ENCODE assay signal across 15 cellular contexts in genomic region chr14:103870891-103871595, GRCh38. TPM values are rescaled to one million over a fixed set of nuclear protein-coding genes. Genes with fewer than 3 reads are reported as not detected.
DNase-seq lines count a peak whose midpoint lies in the region; ATAC-seq, FAIRE-seq and TF ChIP-seq lines count a peak whose summit lies in the region.
"Had no signal": no experiment of that assay in that cellular context is flagged by ENCODE, and none has a peak within 500 bp of the region (broad histone marks: within the 10 kb centered on the region; RNA-seq: fewer than 3 reads in every experiment).

No MANE protein-coding gene starts in this region.

- H3K27ac ChIP-seq in HepG2 (ENCODE audit: extremely low read length, insufficient read depth, low read length) (no peak overlapping the region), Karpas-422 (ENCODE audit: low read length) (no peak overlapping the region)

- H3K9me3 ChIP-seq in HepG2 (ENCODE audit: low read length) (no peaks in the 10 kb centered on the region), Karpas-422 (ENCODE audit: low read length) (no peaks in the 10 kb centered on the region), MG63 (no peaks in the 10 kb centered on the region)

- H3K27me3 Mint-ChIP-seq in natural killer cell (ENCODE audit: low read depth in 2 of 2), result peaks cover 0 to 3% of the 10 kb centered on the region in 2 donors
- peaks cover 0 to 5% of the 10 kb centered on the region in 2 donors for H3K27me3 Mint-ChIP-seq in natural killer cell treated with Interleukin-12 subunit alpha and Interleukin-12 subunit beta and Interleukin-15 and Interleukin-18, amount 100 ng/mL, for 72 hours
- no peaks in the 10 kb centered on the region for H3K27me3 Mint-ChIP-seq in activated T-helper 1 cell treated with anti-CD3 and anti-CD28 coated beads, Interleukin-12 subunit alpha, Interleukin-12 subunit beta, Interleukin-2, Interleukin-4 antibody, amounts not matched to agents 30 ng/mL and 10 ng/mL and 1 ng/mL, durations not matched to agents 14 hours and 24 hours and 36 hours (ENCODE audit: insufficient read depth)

- TF ChIP-seq CTCF in natural killer cell (IDR thresholded peaks at IDR 0.05) (no peak), HepG2 (CRISPR knock-in tag; IDR thresholded peaks at IDR 0.05) (no peak)

- no peak overlapping the region for H3K27ac Mint-ChIP-seq in natural killer cell
- H3K27ac Mint-ChIP-seq in natural killer cell treated with Interleukin-12 subunit alpha and Interleukin-12 subunit beta and Interleukin-15 and Interleukin-18, amount 100 ng/mL, for 72 hours, result no peak overlapping the region
- H3K27ac Mint-ChIP-seq in activated T-helper 1 cell treated with anti-CD3 and anti-CD28 coated beads, Interleukin-12 subunit alpha, Interleukin-12 subunit beta, Interleukin-2, Interleukin-4 antibody, amounts not matched to agents 30 ng/mL and 10 ng/mL and 1 ng/mL, durations not matched to agents 14 hours and 24 hours and 36 hours, result no peak overlapping the region

- TF ChIP-seq EP300 in HepG2 (IDR thresholded peaks at IDR 0.05; ENCODE audit: low read depth in 2 of 2, low read length in 2 of 2) (no peak), HepG2 (CRISPR knock-in tag; IDR thresholded peaks at IDR 0.05; ENCODE audit: borderline replicate concordance) (no peak)

- intact Hi-C loops in natural killer cell (cut with micrococcal nuclease), result no loop called here
- intact Hi-C loops in activated T-helper 1 cell treated with anti-CD3 and anti-CD28 coated beads, Interleukin-12 subunit alpha, Interleukin-12 subunit beta, Interleukin-2, Interleukin-4 antibody, amounts not matched to agents 30 ng/mL and 10 ng/mL and 1 ng/mL, durations not matched to agents 14 hours and 24 hours and 36 hours (cut with micrococcal nuclease), result no loop called here
- intact Hi-C loops in HepG2 (cut with micrococcal nuclease; ENCODE audit: unreplicated experiment), result loop anchor here (1.0 kb wide), 1 partner anchor 20 kb away; no protein-coding TSS in a partner anchor

- H3K4me3 ChIP-seq in HepG2 (replicated peaks in 1 of 3; ENCODE audit: insufficient read depth in 1 of 3, low read depth in 2 of 3, low read length in 3 of 3) (no peak overlapping the region), Karpas-422 (ENCODE audit: low read length) (no peak overlapping the region), MG63 (no peak overlapping the region)

- no peaks in the 10 kb centered on the region for H3K36me3 Mint-ChIP-seq in natural killer cell
- H3K36me3 Mint-ChIP-seq in natural killer cell treated with Interleukin-12 subunit alpha and Interleukin-12 subunit beta and Interleukin-15 and Interleukin-18, amount 100 ng/mL, for 72 hours, result no peaks in the 10 kb centered on the region
- H3K36me3 Mint-ChIP-seq in activated T-helper 1 cell treated with anti-CD3 and anti-CD28 coated beads, Interleukin-12 subunit alpha, Interleukin-12 subunit beta, Interleukin-2, Interleukin-4 antibody, amounts not matched to agents 30 ng/mL and 10 ng/mL and 1 ng/mL, durations not matched to agents 14 hours and 24 hours and 36 hours (ENCODE audit: low read depth), result no peaks in the 10 kb centered on the region

- no peaks in the 10 kb centered on the region for H3K27me3 ChIP-seq in HepG2 (ENCODE audit: control insufficient read depth in 1 of 2, insufficient read depth in 2 of 2, low read length in 2 of 2)
- no peaks in the 10 kb centered on the region for H3K27me3 ChIP-seq in Karpas-422 (ENCODE audit: low read length)
- H3K27me3 ChIP-seq in MG63, result no peaks in the 10 kb centered on the region

- FAIRE-seq in HepG2 (lab: Jason Lieb, UNC), result no peak

- H3K79me2 ChIP-seq in HepG2 (ENCODE audit: insufficient read depth, low read length) (no peaks in the 10 kb centered on the region), Karpas-422 (ENCODE audit: low read length) (no peaks in the 10 kb centered on the region)

- BruUV-seq in HepG2 (replicated peaks; lab: Mats Ljungman, UMichigan), result no TSS peak

- TF ChIP-seq POLR2A in HepG2 (IDR thresholded peaks at IDR 0.05; ENCODE audit: insufficient read depth in 1 of 2, low read depth in 2 of 2, low read length in 2 of 2), result no peak

- H3K4me3 Mint-ChIP-seq in natural killer cell, result peak overlapping the region; percentile 75
- no peak overlapping the region for H3K4me3 Mint-ChIP-seq in natural killer cell treated with Interleukin-12 subunit alpha and Interleukin-12 subunit beta and Interleukin-15 and Interleukin-18, amount 100 ng/mL, for 72 hours
- peak overlapping the region; percentile 45 for H3K4me3 Mint-ChIP-seq in activated T-helper 1 cell treated with anti-CD3 and anti-CD28 coated beads, Interleukin-12 subunit alpha, Interleukin-12 subunit beta, Interleukin-2, Interleukin-4 antibody, amounts not matched to agents 30 ng/mL and 10 ng/mL and 1 ng/mL, durations not matched to agents 14 hours and 24 hours and 36 hours

- peaks cover 5 to 17% of the 10 kb centered on the region in 2 donors for H3K4me1 Mint-ChIP-seq in natural killer cell
- peaks cover 5 to 8% of the 10 kb centered on the region in 2 donors for H3K4me1 Mint-ChIP-seq in natural killer cell treated with Interleukin-12 subunit alpha and Interleukin-12 subunit beta and Interleukin-15 and Interleukin-18, amount 100 ng/mL, for 72 hours (ENCODE audit: low read depth in 2 of 2)
- H3K4me1 Mint-ChIP-seq in activated T-helper 1 cell treated with anti-CD3 and anti-CD28 coated beads, Interleukin-12 subunit alpha, Interleukin-12 subunit beta, Interleukin-2, Interleukin-4 antibody, amounts not matched to agents 30 ng/mL and 10 ng/mL and 1 ng/mL, durations not matched to agents 14 hours and 24 hours and 36 hours (ENCODE audit: low read depth), result peaks cover 5% of the 10 kb centered on the region

- DNase-seq in natural killer cell, result no peak
- no peak for DNase-seq in natural killer cell treated with Interleukin-12 subunit alpha and Interleukin-12 subunit beta and Interleukin-15 and Interleukin-18, amount 100 ng/mL, for 72 hours (ENCODE audit: low spot score)
- DNase-seq in activated T-helper 1 cell treated with anti-CD3 and anti-CD28 coated beads, Interleukin-12 subunit alpha, Interleukin-12 subunit beta, Interleukin-2, Interleukin-4 antibody, amounts not matched to agents 30 ng/mL and 10 ng/mL and 1 ng/mL, durations not matched to agents 14 hours and 24 hours and 36 hours (ENCODE audit: low spot score), result no peak
- DNase-seq in HepG2 (ENCODE audit: low spot score), result no peak
- no peak for DNase-seq in Karpas-422
- DNase-seq in MG63, result no peak
- DNase-seq in SHP77 treated with DMSO at 0.1 percent for 48 hours (lab: John Stamatoyannopoulos, UW), result no peak
- no peak for DNase-seq in SKM-1 (lab: John Stamatoyannopoulos, UW; ENCODE audit: unreplicated experiment)
- DNase-seq: AML-193, amygdala, cortex of kidney, DMS79 treated with DMSO at 0.1 percent for 48 hours, NCI-H1092 treated with DMSO at 0.1 percent for 48 hours, NCI-H446 had no signal

- POLR2A ChIA-PET in HepG2 (lab: Yijun Ruan, JAX), result interaction anchor here (1.0 to 6.2 kb wide), 3 partner anchors 9 to 16 kb away, joined by 3 to 84 read pairs (median 3); no protein-coding TSS in a partner anchor

- CTCF ChIA-PET in HepG2 (lab: Yijun Ruan, JAX; ENCODE audit: low intra/inter-chr PET ratio, low total read pairs), result no interaction called here

- no peak for ATAC-seq in natural killer cell
- ATAC-seq in natural killer cell treated with Interleukin-12 subunit alpha and Interleukin-12 subunit beta and Interleukin-15 and Interleukin-18, amount 100 ng/mL, for 72 hours, result no peak
- ATAC-seq in HepG2, result no peak; the same call in 2 of the 3 replicates

- H3K4me2 ChIP-seq in HepG2 (ENCODE audit: low read depth, low read length) (peak overlapping the region; percentile 24; the same call in 1 of the 2 replicates), Karpas-422 (ENCODE audit: low read depth, low read length, poor library complexity, severe bottlenecking) (no peak overlapping the region)

- H3K4me1 ChIP-seq in HepG2 (ENCODE audit: insufficient read depth, low read length) (peaks cover 59% of the 10 kb centered on the region), Karpas-422 (ENCODE audit: low read length) (no peaks in the 10 kb centered on the region)

- H3K9me2 ChIP-seq in Karpas-422 (replicated peaks; ENCODE audit: insufficient read depth, low read length), result no peaks in the 10 kb centered on the region

- H3K9ac ChIP-seq in HepG2 (ENCODE audit: insufficient read depth, low read depth, low read length), result no peak overlapping the region
- no peak overlapping the region for H3K9ac ChIP-seq in Karpas-422 (ENCODE audit: low read length)

- H2AFZ ChIP-seq in HepG2 (ENCODE audit: low read length) (no peak overlapping the region), Karpas-422 (ENCODE audit: low read length) (no peak overlapping the region)

- in situ Hi-C loops in HepG2 (cut with HindIII; ENCODE audit: extremely low pct_ligation_motif_present, low pct_unique_long_range_greater_than_20kb), result no loop called here

- peaks cover 0 to 2% of the 10 kb centered on the region in 2 donors for H3K9me3 Mint-ChIP-seq in natural killer cell
- no peaks in the 10 kb centered on the region for H3K9me3 Mint-ChIP-seq in natural killer cell treated with Interleukin-12 subunit alpha and Interleukin-12 subunit beta and Interleukin-15 and Interleukin-18, amount 100 ng/mL, for 72 hours
- no peaks in the 10 kb centered on the region for H3K9me3 Mint-ChIP-seq in activated T-helper 1 cell treated with anti-CD3 and anti-CD28 coated beads, Interleukin-12 subunit alpha, Interleukin-12 subunit beta, Interleukin-2, Interleukin-4 antibody, amounts not matched to agents 30 ng/mL and 10 ng/mL and 1 ng/mL, durations not matched to agents 14 hours and 24 hours and 36 hours

- no peak for TF ChIP-seq RAD21 in HepG2 (CRISPR knock-in tag; IDR thresholded peaks at IDR 0.05)

- H4K20me1 ChIP-seq in HepG2 (ENCODE audit: insufficient read depth, low read length) (no peaks in the 10 kb centered on the region), Karpas-422 (ENCODE audit: insufficient read depth, low read depth, low read length) (no peaks in the 10 kb centered on the region)

- WGBS in HepG2 (ENCODE audit: low lambda C conversion rate), result 85% methylated on average over 7 of the region's 8 CpGs

- peaks cover 0 to 1% of the 10 kb centered on the region in 2 experiments; a peak in 1 of 5 replicates for H3K36me3 ChIP-seq in HepG2 (replicated peaks in 1 of 2; ENCODE audit: control insufficient read depth in 1 of 2, insufficient read depth in 2 of 2, low read length in 2 of 2)
- H3K36me3 ChIP-seq in Karpas-422 (ENCODE audit: insufficient read depth, low read length), result no peaks in the 10 kb centered on the region
- H3K36me3 ChIP-seq in MG63, result no peaks in the 10 kb centered on the region

RNA-seq across cellular contexts. Expression of gene PPP1R13B, which starts 23.7 kb away (rescaled TPM):
- total RNA-seq in natural killer cell, result 10 to 100 TPM; 26.5 to 35.5 (median 31.7) TPM
- total RNA-seq in natural killer cell treated with Interleukin-12 subunit alpha and Interleukin-12 subunit beta and Interleukin-15 and Interleukin-18, amount 100 ng/mL, for 72 hours, result 10 to 100 TPM; 14.4 to 25.7 TPM
- 9.6 and 9.8 TPM in 2 replicates for total RNA-seq in activated T-helper 1 cell treated with anti-CD3 and anti-CD28 coated beads, Interleukin-12 subunit alpha, Interleukin-12 subunit beta, Interleukin-2, Interleukin-4 antibody, amounts not matched to agents 30 ng/mL and 10 ng/mL and 1 ng/mL, durations not matched to agents 14 hours and 24 hours and 36 hours
- 5.3 and 9.4 TPM in 2 replicates for total RNA-seq in HepG2 (2016; rRNA removed; fragmentation: Illumina TruSeq; extraction: Trizol)
- total RNA-seq in HepG2 (2016; cell fraction: cytosol; rRNA removed; fragmentation: Illumina TruSeq; extraction: Trizol; ENCODE audit: low read depth), result 36.5 and 44.3 TPM in 2 replicates
- total RNA-seq in HepG2 (2016; cell fraction: insoluble cytoplasmic fraction; rRNA removed; fragmentation: Illumina TruSeq; extraction: Trizol), result 5.9 and 7.8 TPM in 2 replicates
- 11.4 and 12.4 TPM in 2 replicates for total RNA-seq in HepG2 (2016; cell fraction: membrane; rRNA removed; fragmentation: Illumina TruSeq; extraction: Trizol)
- 13.0 and 13.3 TPM in 2 replicates for total RNA-seq in HepG2 (2016; cell fraction: nucleus; rRNA removed; fragmentation: Illumina TruSeq; extraction: Trizol)
- polyA plus RNA-seq in HepG2 (2011; rRNA removed), result 4.6 and 5.3 TPM in 2 replicates
- polyA plus RNA-seq in HepG2 (2011; cell fraction: cytosol; rRNA removed), result 2.9 and 3.0 TPM in 2 replicates
- 20.9 and 24.0 TPM in 2 replicates for polyA plus RNA-seq in HepG2 (2011; cell fraction: nucleus; rRNA removed)
- 5.1 and 6.3 TPM in 2 replicates for polyA plus RNA-seq in HepG2 (2012)
- 2.2 and 2.3 TPM in 2 replicates for polyA plus RNA-seq in HepG2 (2016; cell fraction: cytosol; fragmentation: Illumina TruSeq; extraction: Trizol; ENCODE audit: low read depth)
- 4.2 and 6.1 TPM in 2 replicates for polyA plus RNA-seq in HepG2 (2016; cell fraction: insoluble cytoplasmic fraction; fragmentation: Illumina TruSeq; extraction: Trizol; ENCODE audit: low read depth)
- 4.0 and 4.8 TPM in 2 replicates for polyA plus RNA-seq in HepG2 (2016; cell fraction: membrane; fragmentation: Illumina TruSeq; extraction: Trizol; ENCODE audit: low read depth)
- polyA plus RNA-seq in HepG2 (2016; cell fraction: nucleus; fragmentation: Illumina TruSeq; extraction: Trizol; ENCODE audit: insufficient read depth, low read depth), result 33.9 and 35.1 TPM in 2 replicates
- 8.5 and 13.6 TPM in 2 replicates for polyA minus RNA-seq in HepG2 (2011; rRNA and poly(A)+ RNA removed; ENCODE audit: low replicate concordance)
- 2.9 and 4.5 TPM in 2 replicates for polyA minus RNA-seq in HepG2 (2011; cell fraction: cytosol; rRNA and poly(A)+ RNA removed)
- 14.5 and 21.1 TPM in 2 replicates for polyA minus RNA-seq in HepG2 (2011; cell fraction: nucleus; rRNA and poly(A)+ RNA removed)
- 3.0 and 3.6 TPM in 2 replicates for total RNA-seq in Karpas-422 (2014; rRNA removed; shearing (Covaris generic); ENCODE audit: low replicate concordance)
- 2.4 and 5.6 TPM in 2 replicates for total RNA-seq in MG63 (2014; rRNA removed; shearing (Covaris generic); ENCODE audit: low replicate concordance)

RNA-seq across cellular contexts. Expression of gene TDRD9, which starts 57.2 kb away (rescaled TPM):
- total RNA-seq in natural killer cell (1 to 10 TPM in 2 of 3 donors, under 1 TPM in 1; 0.75 to 2.2 (median 1.4) TPM), HepG2 (2016; rRNA removed; fragmentation: Illumina TruSeq; extraction: Trizol) (not detected in 2 replicates)
- 1 to 10 TPM; 1.1 to 2.1 TPM for total RNA-seq in natural killer cell treated with Interleukin-12 subunit alpha and Interleukin-12 subunit beta and Interleukin-15 and Interleukin-18, amount 100 ng/mL, for 72 hours
- total RNA-seq in activated T-helper 1 cell treated with anti-CD3 and anti-CD28 coated beads, Interleukin-12 subunit alpha, Interleukin-12 subunit beta, Interleukin-2, Interleukin-4 antibody, amounts not matched to agents 30 ng/mL and 10 ng/mL and 1 ng/mL, durations not matched to agents 14 hours and 24 hours and 36 hours, result not detected in 2 replicates
- total RNA-seq in HepG2 (2016; cell fraction: cytosol; rRNA removed; fragmentation: Illumina TruSeq; extraction: Trizol; ENCODE audit: low read depth), result not detected in 2 replicates
- not detected in 2 replicates for total RNA-seq in HepG2 (2016; cell fraction: insoluble cytoplasmic fraction; rRNA removed; fragmentation: Illumina TruSeq; extraction: Trizol)
- not detected in 2 replicates for total RNA-seq in HepG2 (2016; cell fraction: membrane; rRNA removed; fragmentation: Illumina TruSeq; extraction: Trizol)
- not detected in 2 replicates for total RNA-seq in HepG2 (2016; cell fraction: nucleus; rRNA removed; fragmentation: Illumina TruSeq; extraction: Trizol)
- not detected in 2 replicates for polyA plus RNA-seq in HepG2 (2011; rRNA removed)
- polyA plus RNA-seq in HepG2 (2011; cell fraction: cytosol; rRNA removed), result not detected in 2 replicates
- not detected in 2 replicates for polyA plus RNA-seq in HepG2 (2011; cell fraction: nucleus; rRNA removed)
- polyA plus RNA-seq in HepG2 (2012), result not detected in 2 replicates
- not detected in 2 replicates for polyA plus RNA-seq in HepG2 (2016; cell fraction: cytosol; fragmentation: Illumina TruSeq; extraction: Trizol; ENCODE audit: low read depth)
- not detected in 2 replicates for polyA plus RNA-seq in HepG2 (2016; cell fraction: insoluble cytoplasmic fraction; fragmentation: Illumina TruSeq; extraction: Trizol; ENCODE audit: low read depth)
- polyA plus RNA-seq in HepG2 (2016; cell fraction: membrane; fragmentation: Illumina TruSeq; extraction: Trizol; ENCODE audit: low read depth), result not detected in 2 replicates
- polyA plus RNA-seq in HepG2 (2016; cell fraction: nucleus; fragmentation: Illumina TruSeq; extraction: Trizol; ENCODE audit: insufficient read depth, low read depth), result not detected in 2 replicates
- 20.1 TPM in 1 of 2 replicates, not detected in the other for polyA minus RNA-seq in HepG2 (2011; rRNA and poly(A)+ RNA removed; ENCODE audit: low replicate concordance)
- not detected in 2 replicates for polyA minus RNA-seq in HepG2 (2011; cell fraction: cytosol; rRNA and poly(A)+ RNA removed)
- not detected in 2 replicates for polyA minus RNA-seq in HepG2 (2011; cell fraction: nucleus; rRNA and poly(A)+ RNA removed)
- not detected in 2 replicates for total RNA-seq in Karpas-422 (2014; rRNA removed; shearing (Covaris generic); ENCODE audit: low replicate concordance)
- total RNA-seq in MG63 (2014; rRNA removed; shearing (Covaris generic); ENCODE audit: low replicate concordance), result not detected in 2 replicates
- total RNA-seq: RPMI7951 had no signal
